Comparison of ENCODE assay signal across 23 cellular contexts in genomic region chr5:125346316-125346715, GRCh38.
"Had no signal": no experiment of that assay in that cellular context is flagged by ENCODE, and none has a peak within 500 bp of the region (broad histone marks: within the 10 kb centered on the region; RNA-seq: fewer than 3 reads in every experiment).

No MANE protein-coding gene starts in this region.

- H3K4me3 ChIP-seq: left lung, right lobe of liver, thoracic aorta, vagina had no signal

- H3K27me3 ChIP-seq: brain microvascular endothelial cell, foreskin keratinocyte, left lung, right lobe of liver, vagina had no signal

- DNase-seq: activated CD4-positive, alpha-beta memory T cell treated with anti-CD3 and anti-CD28 coated beads for 36 hours; activated CD4-positive, alpha-beta T cell treated with anti-CD3 and anti-CD28 coated beads, Interleukin-2, amount 10 ng/mL, durations not matched to agents 24 days and 14 days; activated CD4-positive, CD25-positive, alpha-beta regulatory T cell treated with anti-CD3 and anti-CD28 coated beads, Interleukin-2, amount 50 U/mL, for 72 hours; activated CD8-positive, alpha-beta memory T cell treated with anti-CD3 and anti-CD28 coated beads, Interleukin-2, amount 50 U/mL, for 48 hours; activated gamma-delta T cell; activated naive CD4-positive, alpha-beta T cell treated with anti-CD3 and anti-CD28 coated beads, Interleukin-2, amount 10 ng/mL, durations not matched to agents 7 days and 5 days; activated naive CD8-positive, alpha-beta T cell treated with anti-CD3 and anti-CD28 coated beads, Interleukin-2, amount 10 ng/mL, durations not matched to agents 7 days and 5 days; activated T-cell treated with anti-CD3 and anti-CD28 coated beads, Interleukin-2, amount 50 U/mL, for 24 hours; amniotic stem cell; brain microvascular endothelial cell; endodermal cell; foreskin keratinocyte; left lung; naive B cell; right lobe of liver; stimulated activated CD4-positive, alpha-beta T cell treated with anti-CD3 and anti-CD28 coated beads, Interleukin-2, amount 100 ng/mL, for 48 hours; stimulated activated naive CD4-positive, alpha-beta T cell treated with Interleukin-2 at 50 U/mL for 16 hours; T-helper 17 cell; T1000; WERI-Rb-1 had no signal

- H3K36me3 ChIP-seq: brain microvascular endothelial cell, left lung, right lobe of liver, thoracic aorta, vagina, WERI-Rb-1 had no signal

- H3K4me1 ChIP-seq: foreskin keratinocyte, right lobe of liver had no signal

- ATAC-seq: esophagus mucosa, foreskin keratinocyte, left lung, right lobe of liver, T-helper 17 cell had no signal

- H3K9me3 ChIP-seq: left lung, right lobe of liver, thoracic aorta, vagina had no signal

- H3K27ac ChIP-seq: brain microvascular endothelial cell, foreskin keratinocyte, left lung, right lobe of liver, thoracic aorta, vagina, WERI-Rb-1 had no signal
